8 cellular contexts compared by ENCODE assay signal in genomic region chr5:179804599-179804947, GRCh38. TPM values are rescaled to one million over a fixed set of nuclear protein-coding genes. Genes with fewer than 3 reads are reported as not detected.
DNase-seq lines count a peak whose midpoint lies in the region; ATAC-seq and TF ChIP-seq lines count a peak whose summit lies in the region.

No MANE protein-coding gene starts in this region.

- H3K27ac ChIP-seq in KMS-11, result no peak overlapping the region

- no peaks in the 10 kb centered on the region for H3K36me3 ChIP-seq in KMS-11 (ENCODE audit: insufficient read depth)

- no peak overlapping the region for H2AFZ ChIP-seq in KMS-11 (ENCODE audit: low read depth)

- peak overlapping the region; percentile 72 for H3K4me3 ChIP-seq in AG04449 (ENCODE audit: low read depth, low read length)
- no peak overlapping the region for H3K4me3 ChIP-seq in KMS-11 (IDR thresholded peaks at IDR 0.05; ENCODE audit: insufficient read depth, low read depth, low read length)
- peak overlapping the region; percentile 70 to 84 for H3K4me3 ChIP-seq in cardiac fibroblast (replicated peaks in 1 of 2; ENCODE audit: low read depth in 2 of 2, low read length in 2 of 2)

- peaks cover 18% of the 10 kb centered on the region; the same call in 1 of the 2 replicates for H3K79me2 ChIP-seq in KMS-11 (ENCODE audit: insufficient read depth, low read depth)

- no peak for ATAC-seq in natural killer cell treated with Interleukin-12 subunit alpha and Interleukin-12 subunit beta and Interleukin-15 and Interleukin-18, amount 100 ng/mL, for 72 hours
- no peak for ATAC-seq in HG02852 (IDR thresholded peaks at IDR 0.05; ENCODE audit: unreplicated experiment)

- peak overlapping the region; percentile 78 for H3K4me3 Mint-ChIP-seq in natural killer cell treated with Interleukin-12 subunit alpha and Interleukin-12 subunit beta and Interleukin-15 and Interleukin-18, amount 100 ng/mL, for 72 hours

- peaks cover 6% of the 10 kb centered on the region for H3K4me1 ChIP-seq in KMS-11 (ENCODE audit: low read depth, poor library complexity, severe bottlenecking)

- H3K27me3 Mint-ChIP-seq in natural killer cell treated with Interleukin-12 subunit alpha and Interleukin-12 subunit beta and Interleukin-15 and Interleukin-18, amount 100 ng/mL, for 72 hours, result no peaks in the 10 kb centered on the region

- peaks cover 21 to 24% of the 10 kb centered on the region in 2 donors for H3K4me1 Mint-ChIP-seq in natural killer cell treated with Interleukin-12 subunit alpha and Interleukin-12 subunit beta and Interleukin-15 and Interleukin-18, amount 100 ng/mL, for 72 hours (ENCODE audit: low read depth in 2 of 2)

- no peaks in the 10 kb centered on the region for H4K20me1 ChIP-seq in KMS-11 (ENCODE audit: insufficient read depth)

- H3K9me3 Mint-ChIP-seq in natural killer cell treated with Interleukin-12 subunit alpha and Interleukin-12 subunit beta and Interleukin-15 and Interleukin-18, amount 100 ng/mL, for 72 hours, result no peaks in the 10 kb centered on the region

- POLR2A ChIA-PET in AG04449 (lab: Yijun Ruan, JAX), result no interaction called here

- peak overlapping the region; percentile 54 for H3K4me2 ChIP-seq in KMS-11

- no peak for TF ChIP-seq CTCF in AG04449 (IDR thresholded peaks at IDR 0.05; ENCODE audit: insufficient read depth, low read length, missing control alignments)
- TF ChIP-seq CTCF in KMS-11 (conservative IDR thresholded peaks at IDR 0.05; ENCODE audit: low read depth, low read length), result no peak
- TF ChIP-seq CTCF in cardiac fibroblast (IDR thresholded peaks at IDR 0.05; ENCODE audit: low read depth, low read length), result no peak

- DNase-seq in AG04449 (ENCODE audit: low read depth, low spot score) (no peak), cardiac fibroblast (ENCODE audit: low read depth in 2 of 2) (no peak), NCI-H2227 treated with DMSO at 0.1 percent for 48 hours (lab: John Stamatoyannopoulos, UW) (no peak), dedifferentiated amniotic fluid mesenchymal stem cell (ENCODE audit: extremely low spot score) (no peak), NCI-H146 treated with DMSO at 0.1 percent for 48 hours (lab: John Stamatoyannopoulos, UW; ENCODE audit: unreplicated experiment) (no peak)
- no peak for DNase-seq in natural killer cell treated with Interleukin-12 subunit alpha and Interleukin-12 subunit beta and Interleukin-15 and Interleukin-18, amount 100 ng/mL, for 72 hours (ENCODE audit: low spot score)

- CTCF ChIA-PET in AG04449 (lab: Yijun Ruan, JAX), result interaction anchor here (3.5 kb wide), 1 partner anchor 9 kb away, joined by 29 read pairs; the partner anchor contains the start of gene LTC4S

- no peaks in the 10 kb centered on the region for H3K36me3 Mint-ChIP-seq in natural killer cell treated with Interleukin-12 subunit alpha and Interleukin-12 subunit beta and Interleukin-15 and Interleukin-18, amount 100 ng/mL, for 72 hours

- H3K27me3 ChIP-seq in KMS-11 (ENCODE audit: insufficient read depth, low read depth), result no peaks in the 10 kb centered on the region

- peak overlapping the region; percentile 30; the same call in 1 of the 2 replicates for H3K9ac ChIP-seq in KMS-11

- H3K27ac Mint-ChIP-seq in natural killer cell treated with Interleukin-12 subunit alpha and Interleukin-12 subunit beta and Interleukin-15 and Interleukin-18, amount 100 ng/mL, for 72 hours, result no peak overlapping the region

RNA-seq across cellular contexts. Expression of gene MGAT4B, which starts 2.1 kb away (rescaled TPM):
- total RNA-seq in natural killer cell treated with Interleukin-12 subunit alpha and Interleukin-12 subunit beta and Interleukin-15 and Interleukin-18, amount 100 ng/mL, for 72 hours, result 100 to 1,000 TPM in 1 of 2 donors, 10 to 100 TPM in 1; 73.2 to 105 TPM

RNA-seq across cellular contexts. Expression of gene LTC4S, which starts 10.8 kb away (rescaled TPM):
- total RNA-seq in natural killer cell treated with Interleukin-12 subunit alpha and Interleukin-12 subunit beta and Interleukin-15 and Interleukin-18, amount 100 ng/mL, for 72 hours, result 1 to 10 TPM; 2.9 to 4.0 TPM

RNA-seq across cellular contexts. Expression of gene SQSTM1, which starts 16.1 kb away (rescaled TPM):
- total RNA-seq in natural killer cell treated with Interleukin-12 subunit alpha and Interleukin-12 subunit beta and Interleukin-15 and Interleukin-18, amount 100 ng/mL, for 72 hours, result 100 to 1,000 TPM; 218 to 332 TPM

RNA-seq across cellular contexts. Expression of gene MRNIP, which starts 54.0 kb away (rescaled TPM):
- 10 to 100 TPM; 15.9 to 25.2 TPM for total RNA-seq in natural killer cell treated with Interleukin-12 subunit alpha and Interleukin-12 subunit beta and Interleukin-15 and Interleukin-18, amount 100 ng/mL, for 72 hours
